ENCODE assay signal across 20 cellular contexts in genomic region chr19:1163283-1163933, GRCh38. TPM values are rescaled to one million over a fixed set of nuclear protein-coding genes. Genes with fewer than 3 reads are reported as not detected.
A peak's percentile ranks its signal among the peaks of the same experiment; 100 is the strongest.
DNase-seq lines count a peak whose midpoint lies in the region; ATAC-seq and TF ChIP-seq lines count a peak whose summit lies in the region.
"Had no signal": no experiment of that assay in that cellular context is flagged by ENCODE, and none has a peak within 500 bp of the region (broad histone marks: within the 10 kb centered on the region; RNA-seq: fewer than 3 reads in every experiment).

No MANE protein-coding gene starts in this region.

- peak overlapping the region; percentile 45 for H3K27ac Mint-ChIP-seq in stimulated activated effector memory CD8-positive, alpha-beta T cell treated with anti-CD3 and anti-CD28 coated beads, Interleukin-12 subunit alpha, Interleukin-12 subunit beta, amount 100 ng/mL, for 72 hours
- H3K27ac Mint-ChIP-seq: activated naive CD8-positive, alpha-beta T cell treated with anti-CD3 and anti-CD28 coated beads, Interleukin-2, amount 10 ng/mL, durations not matched to agents 7 days and 5 days; activated T-helper 1 cell treated with anti-CD3 and anti-CD28 coated beads, Interleukin-12 subunit alpha, Interleukin-12 subunit beta, Interleukin-2, Interleukin-4 antibody, amounts not matched to agents 30 ng/mL and 10 ng/mL and 1 ng/mL, durations not matched to agents 14 hours and 24 hours and 36 hours had no signal

- H3K27me3 ChIP-seq in Panc1 (ENCODE audit: control insufficient read depth, insufficient read depth, low read length) (no peaks in the 10 kb centered on the region), lower lobe of right lung (ENCODE audit: low read depth) (no peaks in the 10 kb centered on the region)
- H3K27me3 ChIP-seq: brain microvascular endothelial cell, esophagus squamous epithelium, SJSA1, testis had no signal

- TF ChIP-seq CTCF in Panc1 (IDR thresholded peaks at IDR 0.05) (no peak), lower lobe of right lung (IDR thresholded peaks at IDR 0.05) (no peak)

- H3K4me3 Mint-ChIP-seq in stimulated activated effector memory CD8-positive, alpha-beta T cell treated with anti-CD3 and anti-CD28 coated beads, Interleukin-12 subunit alpha, Interleukin-12 subunit beta, amount 100 ng/mL, for 72 hours = no peak overlapping the region
- H3K4me3 Mint-ChIP-seq: activated naive CD8-positive, alpha-beta T cell treated with anti-CD3 and anti-CD28 coated beads, Interleukin-2, amount 10 ng/mL, durations not matched to agents 7 days and 5 days; activated T-helper 1 cell treated with anti-CD3 and anti-CD28 coated beads, Interleukin-12 subunit alpha, Interleukin-12 subunit beta, Interleukin-2, Interleukin-4 antibody, amounts not matched to agents 30 ng/mL and 10 ng/mL and 1 ng/mL, durations not matched to agents 14 hours and 24 hours and 36 hours had no signal

- CTCF ChIA-PET in Panc1 (lab: Charles Lee) = interaction anchor here (0.6 kb wide), 1 partner anchor 16 kb away, joined by 4 read pairs; no protein-coding TSS in a partner anchor

- H3K9me3 ChIP-seq in Panc1 (ENCODE audit: control insufficient read depth, insufficient read depth, low read depth, low read length) = no peaks in the 10 kb centered on the region
- H3K9me3 ChIP-seq in lower lobe of right lung = no peaks in the 10 kb centered on the region
- H3K9me3 ChIP-seq: esophagus squamous epithelium, SJSA1, testis had no signal

- H3K36me3 ChIP-seq in Panc1 (ENCODE audit: control insufficient read depth, insufficient read depth, low read length) = no peaks in the 10 kb centered on the region
- peaks cover 12% of the 10 kb centered on the region for H3K36me3 ChIP-seq in lower lobe of right lung

- no peak for ATAC-seq in Panc1
- ATAC-seq in lower lobe of right lung = peak; percentile 25 to 55
- ATAC-seq in stimulated activated effector memory CD8-positive, alpha-beta T cell treated with anti-CD3 and anti-CD28 coated beads, Interleukin-12 subunit alpha, Interleukin-12 subunit beta, amount 100 ng/mL, for 72 hours = no peak
- ATAC-seq in HG03025 (IDR thresholded peaks at IDR 0.05; ENCODE audit: low FRiP score, unreplicated experiment) = no peak

- in situ Hi-C loops in Panc1 (cut with HindIII; ENCODE audit: low pct_unique_long_range_greater_than_20kb, low sequenced_read_pairs) = no loop called here
- in situ Hi-C loops in G401 (cut with HindIII; ENCODE audit: low sequenced_read_pairs) = no loop called here

- peaks cover 13% of the 10 kb centered on the region for H3K4me1 Mint-ChIP-seq in stimulated activated effector memory CD8-positive, alpha-beta T cell treated with anti-CD3 and anti-CD28 coated beads, Interleukin-12 subunit alpha, Interleukin-12 subunit beta, amount 100 ng/mL, for 72 hours
- H3K4me1 Mint-ChIP-seq: activated naive CD8-positive, alpha-beta T cell treated with anti-CD3 and anti-CD28 coated beads, Interleukin-2, amount 10 ng/mL, durations not matched to agents 7 days and 5 days had no signal

- no peaks in the 10 kb centered on the region for H3K9me3 Mint-ChIP-seq in stimulated activated effector memory CD8-positive, alpha-beta T cell treated with anti-CD3 and anti-CD28 coated beads, Interleukin-12 subunit alpha, Interleukin-12 subunit beta, amount 100 ng/mL, for 72 hours
- H3K9me3 Mint-ChIP-seq: activated naive CD8-positive, alpha-beta T cell treated with anti-CD3 and anti-CD28 coated beads, Interleukin-2, amount 10 ng/mL, durations not matched to agents 7 days and 5 days; activated T-helper 1 cell treated with anti-CD3 and anti-CD28 coated beads, Interleukin-12 subunit alpha, Interleukin-12 subunit beta, Interleukin-2, Interleukin-4 antibody, amounts not matched to agents 30 ng/mL and 10 ng/mL and 1 ng/mL, durations not matched to agents 14 hours and 24 hours and 36 hours had no signal

- no peak for DNase-seq in Panc1 (ENCODE audit: low read depth, low spot score)
- peak; percentile 42 for DNase-seq in foreskin melanocyte
- peak; percentile 85 for DNase-seq in lower lobe of right lung
- no peak for DNase-seq in stimulated activated effector memory CD8-positive, alpha-beta T cell treated with anti-CD3 and anti-CD28 coated beads, Interleukin-12 subunit alpha, Interleukin-12 subunit beta, amount 100 ng/mL, for 72 hours (ENCODE audit: low spot score in 2 of 2)
- DNase-seq in NCI-H345 treated with DMSO at 0.1 percent for 48 hours (lab: John Stamatoyannopoulos, UW; ENCODE audit: unreplicated experiment) = no peak
- no peak for DNase-seq in G401 (ENCODE audit: low spot score)
- DNase-seq: activated naive CD8-positive, alpha-beta T cell treated with anti-CD3 and anti-CD28 coated beads, Interleukin-2, amount 10 ng/mL, durations not matched to agents 7 days and 5 days; brain microvascular endothelial cell; esophagus squamous epithelium; head of caudate nucleus; KBM-7; NCI-H1930; NCI-H526; stimulated activated CD4-positive, alpha-beta T cell treated with anti-CD3 and anti-CD28 coated beads, Interleukin-4, amount 100 ng/mL, for 24 hours; T-helper 2 cell; testis had no signal

- POLR2A ChIA-PET in Panc1 (lab: Charles Lee) = no interaction called here

- peaks cover 35% of the 10 kb centered on the region for H3K4me1 ChIP-seq in Panc1 (ENCODE audit: control insufficient read depth, insufficient read depth, low read length)
- peaks cover 38% of the 10 kb centered on the region for H3K4me1 ChIP-seq in lower lobe of right lung

- BruUV-seq in Panc1 (replicated peaks; lab: Mats Ljungman, UMichigan) = no TSS peak

- H3K36me3 Mint-ChIP-seq in stimulated activated effector memory CD8-positive, alpha-beta T cell treated with anti-CD3 and anti-CD28 coated beads, Interleukin-12 subunit alpha, Interleukin-12 subunit beta, amount 100 ng/mL, for 72 hours = no peaks in the 10 kb centered on the region

- no peak overlapping the region for H3K4me3 ChIP-seq in Panc1 (ENCODE audit: low read depth in 2 of 2, low read length in 2 of 2)
- H3K4me3 ChIP-seq in lower lobe of right lung = peak overlapping the region; percentile 29
- H3K4me3 ChIP-seq: esophagus squamous epithelium, SJSA1, skin epidermis, testis had no signal

- H3K27ac ChIP-seq in Panc1 (ENCODE audit: low read length) = peak overlapping the region; percentile 82
- H3K27ac ChIP-seq in lower lobe of right lung = peak overlapping the region; percentile 49
- H3K27ac ChIP-seq: brain microvascular endothelial cell, SJSA1, testis had no signal

- intact Hi-C loops in Panc1 (cut with micrococcal nuclease; ENCODE audit: unreplicated experiment) = no loop called here
- intact Hi-C loops in lower lobe of right lung (cut with DNase I) = no loop called here

RNA-seq across cellular contexts. Expression of gene SBNO2, which starts 10.7 kb away (rescaled TPM):
- total RNA-seq in Panc1 (2021; ENCODE audit: unreplicated experiment) (101 TPM), lower lobe of right lung (91.6 TPM)
- 92.5 TPM for polyA plus RNA-seq in Panc1 (2012; ENCODE audit: insufficient read length)
- total RNA-seq in G401 (2014; rRNA removed; shearing (Covaris generic)) = 22.3 and 25.1 TPM in 2 replicates

RNA-seq across cellular contexts. Expression of gene STK11, which starts 42.2 kb away (rescaled TPM):
- total RNA-seq in Panc1 (2021; ENCODE audit: unreplicated experiment) (116 TPM), lower lobe of right lung (50.5 TPM)
- 141 TPM for polyA plus RNA-seq in Panc1 (2012; ENCODE audit: insufficient read length)
- total RNA-seq in G401 (2014; rRNA removed; shearing (Covaris generic)) = 83.6 and 94.8 TPM in 2 replicates

RNA-seq across cellular contexts. Expression of gene GPX4, which starts 59.6 kb away (rescaled TPM):
- total RNA-seq in Panc1 (2021; ENCODE audit: unreplicated experiment) = 577 TPM
- polyA plus RNA-seq in Panc1 (2012; ENCODE audit: insufficient read length) = 1,363 TPM
- 378 TPM for total RNA-seq in lower lobe of right lung
- total RNA-seq in G401 (2014; rRNA removed; shearing (Covaris generic)) = 593 and 784 TPM in 2 replicates

Comparison
In these comparisons a context has a peak if more than half of its experiments do, and no peak if none do; other contexts are left out.
1. ATAC-seq: peak in lower lobe of right lung (2 of 2); none in Panc1 (single experiment), stimulated activated effector memory CD8-positive, alpha-beta T cell treated with anti-CD3 and anti-CD28 coated beads, Interleukin-12 subunit alpha, Interleukin-12 subunit beta, amount 100 ng/mL, for 72 hours (single experiment) and HG03025 (single experiment).
2. DNase-seq: peak in foreskin melanocyte (single experiment) and lower lobe of right lung (single experiment); none in Panc1 (single experiment), stimulated activated effector memory CD8-positive, alpha-beta T cell treated with anti-CD3 and anti-CD28 coated beads, Interleukin-12 subunit alpha, Interleukin-12 subunit beta, amount 100 ng/mL, for 72 hours (0 of 2), NCI-H345 treated with DMSO at 0.1 percent for 48 hours (single experiment) and G401 (single experiment).